Comparison of ENCODE assay signal across 33 cellular contexts in genomic region chr1:82079607-82080006, GRCh38.
"Had no signal": no experiment of that assay in that cellular context is flagged by ENCODE, and none has a peak within 500 bp of the region (broad histone marks: within the 10 kb centered on the region; RNA-seq: fewer than 3 reads in every experiment).

No MANE protein-coding gene starts in this region.

- H3K4me3 ChIP-seq: MG63 had no signal

- DNase-seq: Karpas-422, Kasumi-1, MG63, MM.1S, MV-4-11, NCI-H1048, NCI-H1092, NCI-H1092 treated with DMSO at 0.1 percent for 48 hours, NCI-H1105, NCI-H1105 treated with DMSO at 0.1 percent for 48 hours, NCI-H1417 treated with DMSO at 0.1 percent for 48 hours, NCI-H1436, NCI-H1436 treated with DMSO at 0.1 percent for 48 hours, NCI-H146, NCI-H1694, NCI-H1694 treated with DMSO at 0.1 percent for 48 hours, NCI-H187, NCI-H187 treated with DMSO at 0.1 percent for 48 hours, NCI-H1930, NCI-H2029, NCI-H2029 treated with DMSO at 0.1 percent for 48 hours, NCI-H2081, NCI-H2081 treated with DMSO at 0.1 percent for 48 hours, NCI-H2107, NCI-H2171, NCI-H2171 treated with DMSO at 0.1 percent for 48 hours, NCI-H2227 treated with DMSO at 0.1 percent for 48 hours, NCI-H226, NCI-H345, NCI-H446, NCI-H446 treated with DMSO at 0.1 percent for 48 hours, NCI-H510A, NCI-H510A treated with DMSO at 0.1 percent for 48 hours had no signal

- H3K9me3 ChIP-seq: MG63 had no signal

- H3K27me3 ChIP-seq: MG63 had no signal

- H3K36me3 ChIP-seq: MG63 had no signal
